In the genomic region with DNA sequence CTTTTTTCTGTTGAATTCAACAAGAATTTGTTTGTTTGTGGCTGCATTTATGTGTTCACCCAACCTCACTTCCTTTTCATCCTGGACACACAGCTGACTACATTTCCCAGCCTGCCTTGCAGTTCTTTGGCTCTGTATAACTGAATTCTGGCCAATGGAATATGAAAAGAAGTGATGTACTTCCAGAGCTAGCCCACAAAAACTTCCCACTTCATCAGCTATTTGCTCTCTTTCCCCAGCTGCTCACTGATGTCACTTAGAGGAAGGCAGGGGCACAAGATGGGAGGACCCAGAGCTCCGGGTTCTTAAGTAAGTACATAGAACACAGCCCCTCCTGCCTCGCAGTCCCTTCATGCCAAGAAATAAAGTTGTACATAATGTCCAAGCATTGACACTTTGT, we compare ENCODE assay signal across 9 cellular contexts.
DNase-seq lines count a peak whose midpoint lies in the region; ATAC-seq and TF ChIP-seq lines count a peak whose summit lies in the region.
"Had no signal": no experiment of that assay in that cellular context is flagged by ENCODE, and none has a peak within 500 bp of the region (broad histone marks: within the 10 kb centered on the region; RNA-seq: fewer than 3 reads in every experiment).

No MANE protein-coding gene starts in this region.

- H3K27me3 ChIP-seq in PC-9 (ENCODE audit: insufficient read depth, low read depth) (no peaks in the 10 kb centered on the region), esophagus muscularis mucosa (no peaks in the 10 kb centered on the region)

- no peaks in the 10 kb centered on the region for H3K9me3 Mint-ChIP-seq in effector memory CD8-positive, alpha-beta T cell

- H3K27ac ChIP-seq in PC-9 (no peak overlapping the region), esophagus muscularis mucosa (replicated peaks in 1 of 4) (peak overlapping the region; percentile 56 to 69 (median 66))

- H3K9me3 ChIP-seq in PC-9 (ENCODE audit: insufficient read depth, low read depth), result no peaks in the 10 kb centered on the region
- H3K9me3 ChIP-seq in esophagus muscularis mucosa, result no peaks in the 10 kb centered on the region

- H3K27ac Mint-ChIP-seq in effector memory CD8-positive, alpha-beta T cell, result no peak overlapping the region

- BruUV-seq in PC-9 (replicated peaks; lab: Mats Ljungman, UMichigan), result no TSS peak

- intact Hi-C loops in PC-9 (cut with micrococcal nuclease; ENCODE audit: unreplicated experiment), result no loop called here
- intact Hi-C loops in esophagus muscularis mucosa (cut with DNase I), result no loop called here

- H3K9me2 ChIP-seq in PC-9 (ENCODE audit: insufficient read depth), result no peaks in the 10 kb centered on the region

- POLR2A ChIA-PET in PC-9 (lab: Charles Lee; ENCODE audit: unreplicated experiment), result interaction anchor here (0.6 to 0.7 kb wide), 2 partner anchors 119 to 278 kb away, joined by 5 to 7 read pairs; partner anchors contain the start of gene JUN

- H3F3A ChIP-seq in PC-9 (ENCODE audit: insufficient read depth, low read depth), result no peaks in the 10 kb centered on the region

- H3K79me2 ChIP-seq in PC-9 (ENCODE audit: low read depth), result no peaks in the 10 kb centered on the region

- TF ChIP-seq CTCF in AG09319 (IDR thresholded peaks at IDR 0.05; ENCODE audit: low read depth, low read length), result no peak; the same call in 1 of the 2 replicates
- no peak for TF ChIP-seq CTCF in PC-9 (conservative IDR thresholded peaks at IDR 0.05)
- no peak for TF ChIP-seq CTCF in esophagus muscularis mucosa (IDR thresholded peaks at IDR 0.05)
- TF ChIP-seq CTCF in GM13976 (IDR thresholded peaks at IDR 0.05; ENCODE audit: borderline replicate concordance, control extremely low read depth, extremely low read depth, insufficient read depth, missing control alignments), result no peak

- no peak overlapping the region for H3K4me3 ChIP-seq in PC-9
- peak overlapping the region; percentile 22 to 42 (median 32) for H3K4me3 ChIP-seq in esophagus muscularis mucosa

- no peaks in the 10 kb centered on the region for H3K36me3 Mint-ChIP-seq in effector memory CD8-positive, alpha-beta T cell (ENCODE audit: insufficient read depth)

- ATAC-seq in effector memory CD8-positive, alpha-beta T cell (replicated peaks), result no peak
- ATAC-seq in esophagus mucosa, result no peak

- H3K4me2 ChIP-seq in PC-9, result peak overlapping the region; percentile 12; the same call in 1 of the 2 replicates

- TF ChIP-seq EP300 in esophagus muscularis mucosa (IDR thresholded peaks at IDR 0.05), result peak; percentile 5

- peak; percentile 84 for DNase-seq in AG09319 (ENCODE audit: extremely low read depth, low read depth)
- DNase-seq in PC-9, result no peak
- peak; percentile 95 for DNase-seq in esophagus muscularis mucosa (ENCODE audit: extremely low spot score)
- DNase-seq in non-pigmented ciliary epithelial cell (ENCODE audit: low read depth), result peak; percentile 84
- DNase-seq in effector memory CD8-positive, alpha-beta T cell, result no peak
- DNase-seq in GM13976 (ENCODE audit: low spot score), result no peak
- no peak for DNase-seq in NCI-H2227 (lab: John Stamatoyannopoulos, UW; ENCODE audit: unreplicated experiment)
- DNase-seq: NCI-H1417 had no signal

- H2AFZ ChIP-seq in PC-9, result no peak overlapping the region

- H3K4me1 ChIP-seq in PC-9 (replicated peaks; ENCODE audit: insufficient read depth) (peaks cover 32% of the 10 kb centered on the region), esophagus muscularis mucosa (peaks cover 10 to 25% (median 22%) of the 10 kb centered on the region in 4 donors)

- peaks cover 22 to 26% of the 10 kb centered on the region in 2 donors for H3K4me1 Mint-ChIP-seq in effector memory CD8-positive, alpha-beta T cell (ENCODE audit: low read depth in 2 of 2)

- H3K36me3 ChIP-seq in PC-9 (ENCODE audit: low read depth), result no peaks in the 10 kb centered on the region
- H3K36me3 ChIP-seq in esophagus muscularis mucosa, result no peaks in the 10 kb centered on the region

- no peaks in the 10 kb centered on the region for H3K27me3 Mint-ChIP-seq in effector memory CD8-positive, alpha-beta T cell

- no peak overlapping the region for H3K4me3 Mint-ChIP-seq in effector memory CD8-positive, alpha-beta T cell

- in situ Hi-C loops in GM13976 (cut with MboI; ENCODE audit: low sequenced_read_pairs, unreplicated experiment), result no loop called here

- CTCF ChIA-PET in PC-9 (lab: Charles Lee), result no interaction called here

- no peak for TF ChIP-seq POLR2A in esophagus muscularis mucosa (IDR thresholded peaks at IDR 0.05; ENCODE audit: low read depth)

- H4K20me1 ChIP-seq in PC-9 (ENCODE audit: insufficient read depth), result no peaks in the 10 kb centered on the region

- 41% methylated on average over 2 of the region's 2 CpGs for WGBS in esophagus muscularis mucosa

Comparison
In these comparisons a context has a peak if more than half of its experiments do, and no peak if none do; other contexts are left out.
1. DNase-seq: peak in AG09319 (single experiment), esophagus muscularis mucosa (single experiment) and non-pigmented ciliary epithelial cell (single experiment); none in PC-9 (0 of 2), effector memory CD8-positive, alpha-beta T cell (0 of 3), GM13976 (single experiment) and NCI-H2227 (single experiment).